In genomic region chr11:70569996-70570692, GRCh38 we compare ENCODE assay signal across 17 cellular contexts.
"Had no signal": no experiment of that assay in that cellular context is flagged by ENCODE, and none has a peak within 500 bp of the region (broad histone marks: within the 10 kb centered on the region; RNA-seq: fewer than 3 reads in every experiment).

No MANE protein-coding gene starts in this region.

- H3K4me3 Mint-ChIP-seq: activated naive CD8-positive, alpha-beta T cell treated with anti-CD3 and anti-CD28 coated beads for 36 hours; activated T-cell treated with anti-CD3 and anti-CD28 coated beads, Interleukin-2, amount 50 U/mL, for 24 hours; stimulated activated naive CD8-positive, alpha-beta T cell treated with anti-CD3 and anti-CD28 coated beads, Interleukin-15, Interleukin-2, amounts not matched to agents 100 ng/mL and 50 ng/mL, for 24 hours had no signal

- H3K36me3 Mint-ChIP-seq: activated naive CD8-positive, alpha-beta T cell treated with anti-CD3 and anti-CD28 coated beads for 36 hours had no signal

- ATAC-seq: heart right ventricle; left lobe of liver; naive thymus-derived CD8-positive, alpha-beta T cell; psoas muscle had no signal

- H3K27ac Mint-ChIP-seq: activated naive CD8-positive, alpha-beta T cell treated with anti-CD3 and anti-CD28 coated beads for 36 hours; activated T-cell treated with anti-CD3 and anti-CD28 coated beads, Interleukin-2, amount 50 U/mL, for 24 hours; stimulated activated naive CD8-positive, alpha-beta T cell treated with anti-CD3 and anti-CD28 coated beads, Interleukin-15, Interleukin-2, amounts not matched to agents 100 ng/mL and 50 ng/mL, for 24 hours had no signal

- H3K36me3 ChIP-seq: cardiac muscle cell, heart right ventricle, ovary, right atrium auricular region, thyroid gland had no signal

- H3K4me3 ChIP-seq: cardiac muscle cell, heart right ventricle, ovary, psoas muscle, right atrium auricular region, thyroid gland had no signal

- H3K27me3 ChIP-seq: cardiac muscle cell, ovary, right atrium auricular region, thyroid gland had no signal

- DNase-seq: activated CD4-positive, alpha-beta T cell treated with anti-CD3 and anti-CD28 coated beads for 1 hour; activated CD8-positive, alpha-beta memory T cell treated with anti-CD3 and anti-CD28 coated beads, Interleukin-2, amount 50 U/mL, for 4 hours; activated naive CD4-positive, alpha-beta T cell treated with Interleukin-2 at 50 U/mL for 16 hours; activated naive CD8-positive, alpha-beta T cell treated with anti-CD3 and anti-CD28 coated beads for 36 hours; activated T-cell treated with anti-CD3 and anti-CD28 coated beads, Interleukin-2, amount 50 U/mL, for 24 hours; amniotic stem cell; heart right ventricle; substantia nigra; T-helper 9 cell; thyroid gland had no signal

- H3K27ac ChIP-seq: cardiac muscle cell, heart right ventricle, ovary, psoas muscle, right atrium auricular region, thyroid gland had no signal

- H3K9me3 Mint-ChIP-seq: activated naive CD8-positive, alpha-beta T cell treated with anti-CD3 and anti-CD28 coated beads for 36 hours; activated T-cell treated with anti-CD3 and anti-CD28 coated beads, Interleukin-2, amount 50 U/mL, for 24 hours; stimulated activated naive CD8-positive, alpha-beta T cell treated with anti-CD3 and anti-CD28 coated beads, Interleukin-15, Interleukin-2, amounts not matched to agents 100 ng/mL and 50 ng/mL, for 24 hours had no signal

- H3K9me3 ChIP-seq: heart right ventricle, ovary, psoas muscle, right atrium auricular region, thyroid gland had no signal

- H3K4me1 ChIP-seq: psoas muscle had no signal
